18 cellular contexts compared by ENCODE assay signal in the genomic region with DNA sequence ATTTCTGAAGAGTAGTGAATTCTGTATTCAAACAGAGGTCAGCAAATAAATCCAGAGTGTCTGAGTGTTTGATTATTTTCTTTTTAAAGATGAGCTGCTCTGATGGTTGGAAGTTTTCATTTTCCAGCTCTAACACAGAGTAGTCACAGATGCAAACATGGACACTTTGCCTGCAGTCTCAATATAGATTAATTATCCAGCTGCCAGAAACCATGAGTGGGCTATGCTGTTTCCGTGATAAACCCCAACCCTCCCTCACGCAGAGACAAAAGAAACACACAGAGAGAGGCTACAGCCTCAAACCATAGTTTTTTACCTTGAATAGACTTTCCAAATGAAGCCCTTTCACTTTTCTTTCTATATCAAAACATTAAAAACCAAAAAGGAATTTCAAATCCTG.
"Had no signal": no experiment of that assay in that cellular context is flagged by ENCODE, and none has a peak within 500 bp of the region (broad histone marks: within the 10 kb centered on the region; RNA-seq: fewer than 3 reads in every experiment).

No MANE protein-coding gene starts in this region.

- ATAC-seq: gastroesophageal sphincter, WTC11 had no signal

- H3K27ac ChIP-seq: breast epithelium, coronary artery, epithelial cell of prostate, gastroesophageal sphincter, testis, vagina had no signal

- DNase-seq: activated gamma-delta T cell treated with Interleukin-2 at 50 U/mL for 16 hours; activated T-cell treated with anti-CD3 and anti-CD28 coated beads, Interleukin-2, amount 50 U/mL, for 1 hour; aorta; endodermal cell; head of caudate nucleus; stimulated activated CD4-positive, alpha-beta T cell treated with anti-CD3 and anti-CD28 coated beads, Interleukin-4, amount 100 ng/mL, for 1 hour; stimulated activated naive CD4-positive, alpha-beta T cell; T1000; testis had no signal

- H3K4me3 ChIP-seq: breast epithelium, coronary artery, gastroesophageal sphincter, testis, vagina had no signal

- H3K4me1 Mint-ChIP-seq: activated naive CD4-positive, alpha-beta T cell treated with anti-CD3 and anti-CD28 coated beads, Interleukin-2, amount 50 U/mL, for 24 hours had no signal

- H3K4me3 Mint-ChIP-seq: activated naive CD4-positive, alpha-beta T cell treated with anti-CD3 and anti-CD28 coated beads, Interleukin-2, amount 50 U/mL, for 24 hours; endodermal cell; type B pancreatic cell; WTC11 had no signal

- H3K27me3 Mint-ChIP-seq: progenitor cell of endocrine pancreas, type B pancreatic cell had no signal

- H3K36me3 ChIP-seq: breast epithelium, gastroesophageal sphincter, vagina had no signal

- H3K27ac Mint-ChIP-seq: activated naive CD4-positive, alpha-beta T cell treated with anti-CD3 and anti-CD28 coated beads, Interleukin-2, amount 50 U/mL, for 24 hours; endodermal cell; progenitor cell of endocrine pancreas; type B pancreatic cell; WTC11 had no signal

- H3K9me3 Mint-ChIP-seq: activated naive CD4-positive, alpha-beta T cell treated with anti-CD3 and anti-CD28 coated beads, Interleukin-2, amount 50 U/mL, for 24 hours; endodermal cell; type B pancreatic cell; WTC11 had no signal

- H3K27me3 ChIP-seq: breast epithelium, gastroesophageal sphincter, testis, vagina had no signal

- H3K36me3 Mint-ChIP-seq: activated naive CD4-positive, alpha-beta T cell treated with anti-CD3 and anti-CD28 coated beads, Interleukin-2, amount 50 U/mL, for 24 hours; type B pancreatic cell; WTC11 had no signal

- H3K4me1 ChIP-seq: breast epithelium, gastroesophageal sphincter, testis, vagina had no signal

- H3K9me3 ChIP-seq: breast epithelium, gastroesophageal sphincter, testis, vagina had no signal
